In the genomic region with DNA sequence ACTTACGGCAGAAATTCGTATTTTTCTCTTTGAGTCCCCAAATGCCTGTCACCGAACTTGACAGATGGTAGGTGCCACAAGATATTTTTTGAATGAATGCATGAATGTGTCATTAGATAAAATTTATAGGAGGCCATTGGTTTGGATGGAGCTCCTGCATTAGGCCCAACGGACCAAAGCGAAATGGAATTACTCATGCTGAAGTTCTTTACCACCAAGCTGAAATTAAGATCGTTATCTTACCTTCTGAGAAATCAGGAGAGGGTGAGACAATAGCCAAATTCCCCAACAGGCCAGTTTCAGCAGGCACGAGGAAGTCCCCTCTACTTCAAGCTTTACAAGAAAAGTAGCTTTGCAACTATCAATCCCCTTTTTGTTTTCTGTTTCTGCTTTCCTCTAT, we compare ENCODE assay signal across 28 cellular contexts.
"Had no signal": no experiment of that assay in that cellular context is flagged by ENCODE, and none has a peak within 500 bp of the region (broad histone marks: within the 10 kb centered on the region; RNA-seq: fewer than 3 reads in every experiment).

No MANE protein-coding gene starts in this region.

- H3K4me3 ChIP-seq: MG63, SJCRH30 had no signal

- H3K4me1 ChIP-seq: SJCRH30 had no signal

- H3K9ac ChIP-seq: KMS-11, SK-N-SH had no signal

- H3K36me3 ChIP-seq: MG63, SJCRH30, WERI-Rb-1 had no signal

- ATAC-seq: activated CD4-positive, alpha-beta T cell treated with anti-CD3 and anti-CD28 coated beads for 36 hours; activated T-cell treated with anti-CD3 and anti-CD28 coated beads, Interleukin-2, amount 50 U/mL, for 72 hours; Panc1 had no signal

- H3K9me3 ChIP-seq: MG63, SJCRH30, SK-N-SH had no signal

- H3K4me2 ChIP-seq: KMS-11, SK-N-SH had no signal

- DNase-seq: activated CD4-positive, alpha-beta memory T cell treated with anti-CD3 and anti-CD28 coated beads, Interleukin-2, amount 10 ng/mL, durations not matched to agents 7 days and 5 days; activated CD4-positive, alpha-beta T cell treated with anti-CD3 and anti-CD28 coated beads for 36 hours; activated CD4-positive, alpha-beta T cell treated with anti-CD3 and anti-CD28 coated beads, Interleukin-2, amount 50 U/mL, for 1 hour; activated CD8-positive, alpha-beta memory T cell treated with anti-CD3 and anti-CD28 coated beads, Interleukin-2, amount 50 U/mL, for 4 hours; activated gamma-delta T cell treated with Interleukin-2 at 50 U/mL for 16 hours; activated naive CD4-positive, alpha-beta T cell treated with anti-CD3 and anti-CD28 coated beads, Interleukin-2, amount 10 ng/mL, durations not matched to agents 7 days and 5 days; activated naive CD8-positive, alpha-beta T cell treated with anti-CD3 and anti-CD28 coated beads for 36 hours; activated T-cell treated with anti-CD3 and anti-CD28 coated beads, Interleukin-2, amount 50 U/mL, for 72 hours; central memory CD4-positive, alpha-beta T cell; MG63; MV-4-11; NCI-H1092 treated with DMSO at 0.1 percent for 48 hours; NCI-H1417 treated with DMSO at 0.1 percent for 48 hours; NCI-H1694; NCI-H2029; NCI-H2107; NCI-H2171 treated with DMSO at 0.1 percent for 48 hours; NCI-H226; NCI-H510A; NCI-H526 treated with DMSO at 0.1 percent for 48 hours; Right ventricle myocardium superior; SJCRH30; SK-N-SH; T-helper 1 cell; WERI-Rb-1 had no signal

- H3K27ac ChIP-seq: KMS-11, RWPE1, SJCRH30, WERI-Rb-1 had no signal

- H3K27me3 ChIP-seq: MG63, SJCRH30 had no signal
